8 cellular contexts compared by ENCODE assay signal in the genomic region with DNA sequence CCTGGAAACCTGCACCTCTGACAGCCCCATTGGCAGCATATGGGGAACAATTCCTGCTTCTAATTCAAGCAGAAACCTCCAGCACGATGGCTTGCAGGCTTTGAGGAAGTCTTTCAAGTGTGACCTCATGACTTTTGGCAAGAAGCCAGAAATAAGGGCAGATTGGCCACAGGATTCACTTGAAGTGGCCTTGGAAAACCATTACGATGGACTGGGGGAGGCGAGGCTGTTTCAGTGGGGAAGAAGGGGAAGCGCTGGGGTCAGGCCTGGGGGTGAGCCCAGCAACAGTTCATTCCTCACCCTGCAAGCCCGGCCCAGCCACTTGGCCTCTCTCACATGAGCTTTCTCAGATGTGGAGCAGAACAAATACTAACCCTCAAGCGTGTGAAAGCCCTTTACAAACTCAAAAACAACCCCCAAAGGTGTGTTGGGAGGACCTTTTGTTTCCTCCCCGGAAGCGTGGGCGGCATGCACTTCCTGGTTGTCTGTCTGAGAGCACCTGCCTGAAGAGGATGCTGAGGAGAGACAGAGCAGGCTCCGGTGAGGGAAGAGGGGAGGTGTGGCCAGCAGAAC. TPM values are rescaled to one million over a fixed set of nuclear protein-coding genes. Genes with fewer than 3 reads are reported as not detected.
DNase-seq lines count a peak whose midpoint lies in the region; ATAC-seq and TF ChIP-seq lines count a peak whose summit lies in the region.

No MANE protein-coding gene starts in this region.

- H3K4me3 ChIP-seq in AG04450 (ENCODE audit: low read depth, low read length) (no peak overlapping the region), MG63 (no peak overlapping the region), mesenchymal stem cell (ENCODE audit: insufficient read depth in 1 of 2, low read depth in 1 of 2, low read length in 2 of 2) (no peak overlapping the region)

- peaks cover 15% of the 10 kb centered on the region for H3K4me1 ChIP-seq in mesenchymal stem cell (ENCODE audit: control insufficient read depth, insufficient read depth, low read depth, low read length)

- H3K18ac ChIP-seq in mesenchymal stem cell (ENCODE audit: low read depth in 1 of 2, low read length in 2 of 2), result peak overlapping the region; percentile 34 to 86

- H4K91ac ChIP-seq in mesenchymal stem cell (ENCODE audit: low read length), result peak overlapping the region; percentile 67

- H3K4me3 Mint-ChIP-seq in WTC11, result no peak overlapping the region

- ATAC-seq in GM19043 (IDR thresholded peaks at IDR 0.05; ENCODE audit: low read depth, unreplicated experiment), result peak; percentile 53
- no peak for ATAC-seq in WTC11

- peaks cover 14% of the 10 kb centered on the region for H3K4me1 Mint-ChIP-seq in WTC11

- H2AFZ ChIP-seq in mesenchymal stem cell (ENCODE audit: low read depth, low read length), result no peak overlapping the region

- H3K23ac ChIP-seq in mesenchymal stem cell (ENCODE audit: low read length in 2 of 2), result no peak overlapping the region

- no peaks in the 10 kb centered on the region for H3K36me3 ChIP-seq in MG63
- H3K36me3 ChIP-seq in mesenchymal stem cell (ENCODE audit: control insufficient read depth in 1 of 2, insufficient read depth in 2 of 2, low read depth in 1 of 2, low read length in 2 of 2), result no peaks in the 10 kb centered on the region

- H3K9ac ChIP-seq in mesenchymal stem cell (ENCODE audit: low read length), result no peak overlapping the region

- no peak overlapping the region for H2BK15ac ChIP-seq in mesenchymal stem cell (ENCODE audit: low read depth, poor library complexity, severe bottlenecking)

- peak overlapping the region; percentile 2 for H3K27ac ChIP-seq in AG04450 (ENCODE audit: low read depth, low read length)
- H3K27ac ChIP-seq in mesenchymal stem cell (ENCODE audit: low read length, poor library complexity, severe bottlenecking), result peak overlapping the region; percentile 26

- peaks cover 7% of the 10 kb centered on the region for H3K36me3 Mint-ChIP-seq in WTC11

- POLR2A ChIA-PET in AG04450 (lab: Yijun Ruan, JAX), result no interaction called here
- POLR2A ChIA-PET in WTC11 (lab: Charles Lee), result no interaction called here

- peak overlapping the region in 1 of 2 experiments; percentile 23 for H3K14ac ChIP-seq in mesenchymal stem cell (ENCODE audit: low read length in 2 of 2)

- H3K27ac Mint-ChIP-seq in WTC11, result peak overlapping the region; percentile 87

- CTCF ChIA-PET in AG04450 (lab: Charles Lee), result interaction anchor here (0.8 kb wide), 1 partner anchor 26 kb away, joined by 3 read pairs; no protein-coding TSS in a partner anchor
- CTCF ChIA-PET in WTC11 (lab: Charles Lee), result interaction anchor here (0.6 to 4.0 kb wide), 3 partner anchors 13 to 364 kb away, joined by 3 to 15 read pairs (median 3); a partner anchor contains a TSS

- H3K9me3 ChIP-seq in AG04450 (ENCODE audit: control insufficient read depth, insufficient read depth, low read length) (peaks cover 8% of the 10 kb centered on the region; the same call in 1 of the 2 replicates), MG63 (no peaks in the 10 kb centered on the region), mesenchymal stem cell (ENCODE audit: control insufficient read depth, low read length) (no peaks in the 10 kb centered on the region)

- H3K4me2 ChIP-seq in mesenchymal stem cell (ENCODE audit: low read length, poor library complexity, severe bottlenecking), result peak overlapping the region; percentile 50

- H3K27me3 ChIP-seq in AG04450 (ENCODE audit: control insufficient read depth, insufficient read depth, low read length) (no peaks in the 10 kb centered on the region), MG63 (no peaks in the 10 kb centered on the region), mesenchymal stem cell (ENCODE audit: control insufficient read depth in 1 of 2, insufficient read depth in 1 of 2, low read length in 2 of 2) (no peaks in the 10 kb centered on the region)

- H2AK5ac ChIP-seq in mesenchymal stem cell (ENCODE audit: low read length, severe bottlenecking), result no peak overlapping the region

- H2BK5ac ChIP-seq in mesenchymal stem cell (ENCODE audit: low read depth, low read length, poor library complexity, severe bottlenecking), result no peak overlapping the region

- peak overlapping the region; percentile 3 to 13 for H3K4ac ChIP-seq in mesenchymal stem cell (ENCODE audit: low read depth in 1 of 2, low read length in 2 of 2)

- no peak for TF ChIP-seq CTCF in AG04450 (IDR thresholded peaks at IDR 0.05; ENCODE audit: low read depth, low read length)
- TF ChIP-seq CTCF in WTC11 (IDR thresholded peaks at IDR 0.05), result no peak

- peaks cover 4% of the 10 kb centered on the region; the same call in 1 of the 2 replicates for H3K27me3 Mint-ChIP-seq in WTC11 (ENCODE audit: low read depth)

- H3K9me3 Mint-ChIP-seq in WTC11, result peaks cover 14% of the 10 kb centered on the region

- 37% methylated on average over 10 of the region's 10 CpGs for WGBS in mesenchymal stem cell

- DNase-seq in AG04450 (ENCODE audit: low read depth, low spot score) (no peak), MG63 (peak; percentile 17), WTC11 (ENCODE audit: low spot score) (no peak), mesenchymal stem cell (peak; percentile 84), NCI-H226 (no peak)
- DNase-seq in central memory CD4-positive, alpha-beta T cell, result peak; percentile 95
- DNase-seq in stimulated activated CD8-positive, alpha-beta memory T cell treated with anti-CD3 and anti-CD28 coated beads, Interleukin-4, amount 100 ng/mL, for 48 hours, result peak; percentile 91

- peak overlapping the region; percentile 19 to 34 for H2BK12ac ChIP-seq in mesenchymal stem cell (ENCODE audit: low read length in 2 of 2)

- no peaks in the 10 kb centered on the region for H3K79me1 ChIP-seq in mesenchymal stem cell (replicated peaks; ENCODE audit: low read length, poor library complexity, severe bottlenecking)

- H2BK120ac ChIP-seq in mesenchymal stem cell (ENCODE audit: low read depth, low read length), result no peak overlapping the region

- peak overlapping the region; percentile 29 for H4K8ac ChIP-seq in mesenchymal stem cell (ENCODE audit: low read length)

TF ChIP-seq in WTC11, 78 proteins besides CTCF, POLR2A, EP300 and RAD21:
- TF ChIP-seq CREM (CRISPR knock-in tag; IDR thresholded peaks at IDR 0.05), result no peak
- no peak for TF ChIP-seq ZNF396 (CRISPR knock-in tag; IDR thresholded peaks at IDR 0.05; ENCODE audit: borderline replicate concordance)
- TF ChIP-seq, protein P1, sequence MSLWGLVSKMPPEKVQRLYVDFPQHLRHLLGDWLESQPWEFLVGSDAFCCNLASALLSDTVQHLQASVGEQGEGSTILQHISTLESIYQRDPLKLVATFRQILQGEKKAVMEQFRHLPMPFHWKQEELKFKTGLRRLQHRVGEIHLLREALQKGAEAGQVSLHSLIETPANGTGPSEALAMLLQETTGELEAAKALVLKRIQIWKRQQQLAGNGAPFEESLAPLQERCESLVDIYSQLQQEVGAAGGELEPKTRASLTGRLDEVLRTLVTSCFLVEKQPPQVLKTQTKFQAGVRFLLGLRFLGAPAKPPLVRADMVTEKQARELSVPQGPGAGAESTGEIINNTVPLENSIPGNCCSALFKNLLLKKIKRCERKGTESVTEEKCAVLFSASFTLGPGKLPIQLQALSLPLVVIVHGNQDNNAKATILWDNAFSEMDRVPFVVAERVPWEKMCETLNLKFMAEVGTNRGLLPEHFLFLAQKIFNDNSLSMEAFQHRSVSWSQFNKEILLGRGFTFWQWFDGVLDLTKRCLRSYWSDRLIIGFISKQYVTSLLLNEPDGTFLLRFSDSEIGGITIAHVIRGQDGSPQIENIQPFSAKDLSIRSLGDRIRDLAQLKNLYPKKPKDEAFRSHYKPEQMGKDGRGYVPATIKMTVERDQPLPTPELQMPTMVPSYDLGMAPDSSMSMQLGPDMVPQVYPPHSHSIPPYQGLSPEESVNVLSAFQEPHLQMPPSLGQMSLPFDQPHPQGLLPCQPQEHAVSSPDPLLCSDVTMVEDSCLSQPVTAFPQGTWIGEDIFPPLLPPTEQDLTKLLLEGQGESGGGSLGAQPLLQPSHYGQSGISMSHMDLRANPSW (CRISPR knock-in tag; conservative IDR thresholded peaks at IDR 0.05; ENCODE audit: low read depth), result no peak
- no peak for TF ChIP-seq GABPB1 (CRISPR knock-in tag; IDR thresholded peaks at IDR 0.05)
- TF ChIP-seq, protein P2, sequence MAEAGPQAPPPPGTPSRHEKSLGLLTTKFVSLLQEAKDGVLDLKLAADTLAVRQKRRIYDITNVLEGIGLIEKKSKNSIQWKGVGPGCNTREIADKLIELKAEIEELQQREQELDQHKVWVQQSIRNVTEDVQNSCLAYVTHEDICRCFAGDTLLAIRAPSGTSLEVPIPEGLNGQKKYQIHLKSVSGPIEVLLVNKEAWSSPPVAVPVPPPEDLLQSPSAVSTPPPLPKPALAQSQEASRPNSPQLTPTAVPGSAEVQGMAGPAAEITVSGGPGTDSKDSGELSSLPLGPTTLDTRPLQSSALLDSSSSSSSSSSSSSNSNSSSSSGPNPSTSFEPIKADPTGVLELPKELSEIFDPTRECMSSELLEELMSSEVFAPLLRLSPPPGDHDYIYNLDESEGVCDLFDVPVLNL (CRISPR knock-in tag; IDR thresholded peaks at IDR 0.05; ENCODE audit: borderline replicate concordance, low read depth), result no peak
- TF ChIP-seq ATF1 (CRISPR knock-in tag; IDR thresholded peaks at IDR 0.05), result no peak
- no peak for TF ChIP-seq KAT7 (CRISPR knock-in tag; IDR thresholded peaks at IDR 0.05; ENCODE audit: borderline replicate concordance)
- TF ChIP-seq SP1 (CRISPR knock-in tag; conservative IDR thresholded peaks at IDR 0.05), result no peak
- TF ChIP-seq ZNF219 (CRISPR knock-in tag; IDR thresholded peaks at IDR 0.05; ENCODE audit: borderline replicate concordance), result no peak
- TF ChIP-seq RORB (CRISPR knock-in tag; IDR thresholded peaks at IDR 0.05), result no peak
- no peak for TF ChIP-seq NR2C2 (CRISPR knock-in tag; IDR thresholded peaks at IDR 0.05)

RNA-seq across cellular contexts. Expression of a gene that starts 26.9 kb away (rescaled TPM):
- polyA plus RNA-seq in AG04450 (2011; rRNA removed), result 8.3 and 8.6 TPM in 2 replicates
- polyA minus RNA-seq in AG04450 (2011; rRNA and poly(A)+ RNA removed), result 5.2 and 11.1 TPM in 2 replicates
- 10.3 and 11.8 TPM in 2 replicates for total RNA-seq in MG63 (2014; rRNA removed; shearing (Covaris generic); ENCODE audit: low replicate concordance)
- 42.2 to 66.4 TPM (median 51.3 TPM) in 3 replicates for total RNA-seq in WTC11 (2021)
- polyA plus RNA-seq in mesenchymal stem cell (2013, experiment 1 of 2), result 44.3 TPM
- polyA plus RNA-seq in mesenchymal stem cell (2013, experiment 2 of 2), result 42.9 TPM

RNA-seq across cellular contexts. Expression of a gene that starts 59.5 kb away (rescaled TPM):
- 7.5 and 8.9 TPM in 2 replicates for polyA plus RNA-seq in AG04450 (2011; rRNA removed)
- 6.9 and 9.8 TPM in 2 replicates for polyA minus RNA-seq in AG04450 (2011; rRNA and poly(A)+ RNA removed)
- total RNA-seq in MG63 (2014; rRNA removed; shearing (Covaris generic); ENCODE audit: low replicate concordance), result 6.4 and 10.7 TPM in 2 replicates
- 11.9 to 13.4 TPM (median 12.4 TPM) in 3 replicates for total RNA-seq in WTC11 (2021)
- polyA plus RNA-seq in mesenchymal stem cell (2013, experiment 1 of 2), result 6.5 TPM
- 6.1 TPM for polyA plus RNA-seq in mesenchymal stem cell (2013, experiment 2 of 2)

Comparison
In these comparisons a context has a peak if more than half of its experiments do, and no peak if none do; other contexts are left out.
1. DNase-seq: peak in MG63 (single experiment), central memory CD4-positive, alpha-beta T cell (single experiment), mesenchymal stem cell (single experiment) and stimulated activated CD8-positive, alpha-beta memory T cell treated with anti-CD3 and anti-CD28 coated beads, Interleukin-4, amount 100 ng/mL, for 48 hours (single experiment); none in AG04450 (single experiment), WTC11 (single experiment) and NCI-H226 (single experiment).